Comparison of ENCODE assay signal across 19 cellular contexts in genomic region chr9:731474-731873, GRCh38.
DNase-seq lines count a peak whose midpoint lies in the region; ATAC-seq, FAIRE-seq and TF ChIP-seq lines count a peak whose summit lies in the region.
"Had no signal": no experiment of that assay in that cellular context is flagged by ENCODE, and none has a peak within 500 bp of the region (broad histone marks: within the 10 kb centered on the region; RNA-seq: fewer than 3 reads in every experiment).

No MANE protein-coding gene starts in this region.

- peaks cover 35% of the 10 kb centered on the region for H4K20me1 ChIP-seq in HepG2 (ENCODE audit: insufficient read depth, low read length)

- TF ChIP-seq POLR2A in HepG2 (IDR thresholded peaks at IDR 0.05; ENCODE audit: insufficient read depth in 1 of 2, low read depth in 2 of 2, low read length in 2 of 2) (no peak), right lobe of liver (IDR thresholded peaks at IDR 0.05) (no peak)

- DNase-seq in HepG2 (ENCODE audit: low spot score), result no peak
- DNase-seq in right lobe of liver, result no peak
- DNase-seq in globus pallidus (ENCODE audit: low spot score), result peak; percentile 37
- no peak for DNase-seq in substantia nigra (lab: John Stamatoyannopoulos, UW)
- DNase-seq in NCI-H1092 treated with DMSO at 0.1 percent for 48 hours (lab: John Stamatoyannopoulos, UW), result no peak
- no peak for DNase-seq in iPS-NIHi7 (ENCODE audit: extremely low spot score)
- DNase-seq in HCEC 1CT, result no peak
- no peak for DNase-seq in omental fat pad (ENCODE audit: low spot score)
- DNase-seq: CD8-positive, alpha-beta T cell; COR-L47; DMS153; DMS79 treated with DMSO at 0.1 percent for 48 hours; EL; GOT3; H9 had no signal

- H3K4me3 ChIP-seq in HepG2 (replicated peaks in 1 of 3; ENCODE audit: insufficient read depth in 1 of 3, low read depth in 2 of 3, low read length in 3 of 3) (no peak overlapping the region), right lobe of liver (no peak overlapping the region)

- H3K4me2 ChIP-seq in HepG2 (ENCODE audit: low read depth, low read length), result no peak overlapping the region

- H3K27ac ChIP-seq in HepG2 (ENCODE audit: extremely low read length, insufficient read depth, low read length) (no peak overlapping the region), right lobe of liver (no peak overlapping the region), substantia nigra (ENCODE audit: low read depth, low read length, poor library complexity, severe bottlenecking) (peak overlapping the region; percentile 37)
- H3K27ac ChIP-seq: 22Rv1 had no signal

- in situ Hi-C loops in HepG2 (cut with HindIII; ENCODE audit: extremely low pct_ligation_motif_present, low pct_unique_long_range_greater_than_20kb), result no loop called here

- H3K36me3 ChIP-seq in HepG2 (replicated peaks in 1 of 2; ENCODE audit: control insufficient read depth in 1 of 2, insufficient read depth in 2 of 2, low read length in 2 of 2) (peaks cover 43 to 86% of the 10 kb centered on the region in 2 experiments), right lobe of liver (peaks cover 6 to 91% (median 37%) of the 10 kb centered on the region in 4 donors)

- CTCF ChIA-PET in HepG2 (lab: Yijun Ruan, JAX; ENCODE audit: low intra/inter-chr PET ratio, low total read pairs), result no interaction called here

- ATAC-seq in HepG2 (no peak), right lobe of liver (no peak), omental fat pad (ENCODE audit: low FRiP score) (no peak)
- ATAC-seq: CD8-positive, alpha-beta T cell had no signal

- FAIRE-seq in HepG2 (lab: Jason Lieb, UNC), result no peak
- FAIRE-seq: D721Med, G401.6, GM12891 had no signal

- H2AFZ ChIP-seq in HepG2 (ENCODE audit: low read length), result no peak overlapping the region

- TF ChIP-seq RAD21 in HepG2 (CRISPR knock-in tag; IDR thresholded peaks at IDR 0.05), result no peak

- H3K79me2 ChIP-seq in HepG2 (ENCODE audit: insufficient read depth, low read length), result peaks cover 35% of the 10 kb centered on the region

- POLR2A ChIA-PET in HepG2 (lab: Yijun Ruan, JAX), result no interaction called here

- TF ChIP-seq EP300 in HepG2 (IDR thresholded peaks at IDR 0.05; ENCODE audit: low read depth in 2 of 2, low read length in 2 of 2), result no peak
- no peak for TF ChIP-seq EP300 in HepG2 (CRISPR knock-in tag; IDR thresholded peaks at IDR 0.05; ENCODE audit: borderline replicate concordance)

- 97% methylated on average over 8 of the region's 8 CpGs for WGBS in HepG2 (ENCODE audit: low lambda C conversion rate)
- 90% methylated on average over 8 of the region's 8 CpGs for WGBS in right lobe of liver (ENCODE audit: insufficient coverage, low coverage, low lambda C conversion rate, missing lambda C conversion rate)

- H3K9me3 ChIP-seq in HepG2 (ENCODE audit: low read length) (no peaks in the 10 kb centered on the region), right lobe of liver (no peaks in the 10 kb centered on the region)

- TF ChIP-seq CTCF in HepG2 (CRISPR knock-in tag; IDR thresholded peaks at IDR 0.05) (no peak), right lobe of liver (IDR thresholded peaks at IDR 0.05) (no peak), omental fat pad (IDR thresholded peaks at IDR 0.05) (no peak)

- intact Hi-C loops in HepG2 (cut with micrococcal nuclease; ENCODE audit: unreplicated experiment), result no loop called here
- intact Hi-C loops in right lobe of liver (cut with DNase I), result no loop called here

- peaks cover 45% of the 10 kb centered on the region for H3K4me1 ChIP-seq in HepG2 (ENCODE audit: insufficient read depth, low read length)
- no peaks in the 10 kb centered on the region for H3K4me1 ChIP-seq in right lobe of liver

- H3K27me3 ChIP-seq in HepG2 (ENCODE audit: control insufficient read depth in 1 of 2, insufficient read depth in 2 of 2, low read length in 2 of 2) (no peaks in the 10 kb centered on the region), right lobe of liver (no peaks in the 10 kb centered on the region)

- no peak overlapping the region for H3K9ac ChIP-seq in HepG2 (ENCODE audit: insufficient read depth, low read depth, low read length)

- BruUV-seq in HepG2 (replicated peaks; lab: Mats Ljungman, UMichigan), result no TSS peak

TF ChIP-seq in HepG2, 621 proteins besides CTCF, POLR2A, EP300 and RAD21:
- TF ChIP-seq POGK (CRISPR knock-in tag; conservative IDR thresholded peaks at IDR 0.05) (no peak), RBM22 (optimal IDR thresholded peaks at IDR 0.05; ENCODE audit: low read length) (peak; percentile 64), ATF7-NPFF (CRISPR knock-in tag; IDR thresholded peaks at IDR 0.05; ENCODE audit: low read depth) (no peak), POLR2G (IDR thresholded peaks at IDR 0.05; ENCODE audit: low read depth, low read length) (no peak), KAT7 (CRISPR knock-in tag; IDR thresholded peaks at IDR 0.05; ENCODE audit: borderline replicate concordance) (no peak), ZNF816 (CRISPR knock-in tag; IDR thresholded peaks at IDR 0.05; ENCODE audit: borderline replicate concordance) (no peak)
